In genomic region chr1:27726173-27726793, GRCh38 we compare ENCODE assay signal across 8 cellular contexts. TPM values are rescaled to one million over a fixed set of nuclear protein-coding genes. Genes with fewer than 3 reads are reported as not detected.
DNase-seq lines count a peak whose midpoint lies in the region; ATAC-seq, FAIRE-seq and TF ChIP-seq lines count a peak whose summit lies in the region.

No MANE protein-coding gene starts in this region.

- H2AFZ ChIP-seq in neuron (ENCODE audit: low read depth, low read length): peak overlapping the region; percentile 91

- H3K9me3 ChIP-seq in neuron (ENCODE audit: low read length) (no peaks in the 10 kb centered on the region), upper lobe of left lung (no peaks in the 10 kb centered on the region)

- TF ChIP-seq POLR2A in GM12892 (IDR thresholded peaks at IDR 0.05; ENCODE audit: low read depth, low read length) (no peak), upper lobe of left lung (IDR thresholded peaks at IDR 0.05) (no peak)

- no peak for TF ChIP-seq EP300 in upper lobe of left lung (IDR thresholded peaks at IDR 0.05)

- H3K36me3 ChIP-seq in neuron (ENCODE audit: insufficient read depth, low read length) (peaks cover 12% of the 10 kb centered on the region), upper lobe of left lung (peaks cover 0 to 30% (median 7%) of the 10 kb centered on the region in 4 donors)

- DNase-seq in 8988T (peak; percentile 43), GM12892 (ENCODE audit: insufficient read length) (peak; percentile 60), NCI-H526 (lab: John Stamatoyannopoulos, UW) (peak; percentile 46 to 72), foreskin melanocyte (peak; percentile 30), upper lobe of left lung (peak in 1 of 2 donors; percentile 47)
- DNase-seq in activated T-helper 9 cell treated with anti-CD3 and anti-CD28 coated beads, Interleukin-2, amount 50 U/mL, for 16 hours (ENCODE audit: low read depth): peak; percentile 30

- TF ChIP-seq CTCF in upper lobe of left lung (IDR thresholded peaks at IDR 0.05): peak in 2 of 6 experiments; percentile 14 to 17

- no peak for FAIRE-seq in GM12892 (lab: Jason Lieb, UNC)

- WGBS in upper lobe of left lung, 2 donors: 1% methylated on average over 15 to 27 of the region's 46 CpGs

- peak overlapping the region; percentile 67 for H3K4me3 ChIP-seq in neuron (ENCODE audit: low read length)
- H3K4me3 ChIP-seq in upper lobe of left lung: peak overlapping the region; percentile 70 to 98 (median 94)

- peaks cover 16% of the 10 kb centered on the region for H3K4me1 ChIP-seq in neuron (ENCODE audit: insufficient read depth, low read length)
- H3K4me1 ChIP-seq in upper lobe of left lung: peaks cover 10 to 15% (median 12%) of the 10 kb centered on the region in 4 donors

- peak overlapping the region; percentile 89 to 95 (median 92) for H3K27ac ChIP-seq in upper lobe of left lung

- peak; percentile 35 for ATAC-seq in HG02938 (IDR thresholded peaks at IDR 0.05; ENCODE audit: unreplicated experiment)
- peak in 1 of 2 donors; percentile 54 for ATAC-seq in upper lobe of left lung (ENCODE audit: low FRiP score in 2 of 2)

- H3K27me3 ChIP-seq in neuron (ENCODE audit: insufficient read depth, low read length): no peaks in the 10 kb centered on the region
- no peaks in the 10 kb centered on the region for H3K27me3 ChIP-seq in upper lobe of left lung

RNA-seq across cellular contexts. Expression of gene FAM76A, which starts 0.5 kb away (rescaled TPM):
- 3.8 TPM for polyA plus RNA-seq in GM12892 (2012; ENCODE audit: missing spikeins)
- total RNA-seq in upper lobe of left lung: 10 to 100 TPM; 10.9 to 50.3 (median 21.2) TPM

RNA-seq across cellular contexts. Expression of gene STX12, which starts 46.7 kb away (rescaled TPM):
- polyA plus RNA-seq in GM12892 (2012; ENCODE audit: missing spikeins): 25.0 TPM
- total RNA-seq in upper lobe of left lung: 100 to 1,000 TPM in 2 of 6 donors, 10 to 100 TPM in 4; 47.1 to 107 (median 88.2) TPM

RNA-seq across cellular contexts. Expression of gene IFI6, which starts 54.3 kb away (rescaled TPM):
- 51.1 TPM for polyA plus RNA-seq in GM12892 (2012; ENCODE audit: missing spikeins)
- total RNA-seq in upper lobe of left lung: 100 to 1,000 TPM in 5 of 6 donors, 10 to 100 TPM in 1; 43.0 to 436 (median 277) TPM
